In genomic region chr1:92817986-92818764, GRCh38 we compare ENCODE assay signal across 9 cellular contexts. TPM values are rescaled to one million over a fixed set of nuclear protein-coding genes. Genes with fewer than 3 reads are reported as not detected.
DNase-seq lines count a peak whose midpoint lies in the region; ATAC-seq, FAIRE-seq and TF ChIP-seq lines count a peak whose summit lies in the region.
"Had no signal": no experiment of that assay in that cellular context is flagged by ENCODE, and none has a peak within 500 bp of the region (broad histone marks: within the 10 kb centered on the region; RNA-seq: fewer than 3 reads in every experiment).

No MANE protein-coding gene starts in this region.

- ATAC-seq in GM19023 (IDR thresholded peaks at IDR 0.05; ENCODE audit: unreplicated experiment): peak; percentile 60

- H3K23ac ChIP-seq in mesendoderm (ENCODE audit: low read length): no peak overlapping the region

- H3K79me2 ChIP-seq in mesendoderm (ENCODE audit: control insufficient read depth, insufficient read depth, low read length): no peaks in the 10 kb centered on the region

- DNase-seq in DMS153 treated with DMSO at 0.1 percent for 48 hours (lab: John Stamatoyannopoulos, UW; ENCODE audit: unreplicated experiment): peak; percentile 3
- DNase-seq in DMS153 (lab: John Stamatoyannopoulos, UW): no peak
- DNase-seq in LHCN-M2 (ENCODE audit: low read depth): peak; percentile 45
- peak; percentile 46 for DNase-seq in bronchial epithelial cell (ENCODE audit: low read depth)
- DNase-seq in mesendoderm: peak; percentile 71
- no peak for DNase-seq in NCI-H226
- DNase-seq in activated gamma-delta T cell (lab: John Stamatoyannopoulos, UW): no peak

- H4K5ac ChIP-seq in mesendoderm (ENCODE audit: low read length): no peak overlapping the region

- H3K27ac ChIP-seq in mesendoderm (ENCODE audit: low read depth, low read length): no peak overlapping the region
- H3K27ac ChIP-seq: skin epidermis had no signal

- no peak overlapping the region for H3K4me3 ChIP-seq in bronchial epithelial cell (ENCODE audit: low read depth, low read length)
- H3K4me3 ChIP-seq in mesendoderm (ENCODE audit: low read length): no peak overlapping the region
- H3K4me3 ChIP-seq: skin epidermis had no signal

- no peaks in the 10 kb centered on the region for H3K79me1 ChIP-seq in mesendoderm (ENCODE audit: low read length)

- H3K56ac ChIP-seq in mesendoderm (ENCODE audit: low read length): no peak overlapping the region

- no CpG with 5 or more reads among the region's 3 CpGs for WGBS in mesendoderm (ENCODE audit: extremely low coverage, insufficient coverage, low lambda C conversion rate)

- no peak for FAIRE-seq in bronchial epithelial cell (lab: Jason Lieb, UNC)

- no peaks in the 10 kb centered on the region for H3K4me1 ChIP-seq in mesendoderm (ENCODE audit: control insufficient read depth, low read depth, low read length)

- no peak overlapping the region for H2BK120ac ChIP-seq in mesendoderm (ENCODE audit: low read depth, low read length)

- H3K9ac ChIP-seq in mesendoderm (ENCODE audit: low read length): no peak overlapping the region

- TF ChIP-seq CTCF in bronchial epithelial cell (IDR thresholded peaks at IDR 0.05; ENCODE audit: insufficient read depth, low read length, severe bottlenecking): peak; percentile 79

- H2AK5ac ChIP-seq in mesendoderm (ENCODE audit: low read length): no peak overlapping the region

- no peak overlapping the region for H2BK5ac ChIP-seq in mesendoderm (ENCODE audit: low read length)

- H3K4ac ChIP-seq in mesendoderm (ENCODE audit: low read depth, low read length): no peak overlapping the region

- no peaks in the 10 kb centered on the region for H3K27me3 ChIP-seq in bronchial epithelial cell (ENCODE audit: control insufficient read depth, insufficient read depth, low read length)
- no peaks in the 10 kb centered on the region for H3K27me3 ChIP-seq in mesendoderm (ENCODE audit: insufficient read depth, low read length, poor library complexity)

- no peak overlapping the region for H3K4me2 ChIP-seq in mesendoderm (ENCODE audit: low read length)

- H2BK15ac ChIP-seq in mesendoderm (replicated peaks; ENCODE audit: low read depth): no peak overlapping the region

- no peak overlapping the region for H3K18ac ChIP-seq in mesendoderm (ENCODE audit: low read length)

- no peak overlapping the region for H4K8ac ChIP-seq in mesendoderm (ENCODE audit: low read depth, low read length)

- H3K36me3 ChIP-seq in bronchial epithelial cell (ENCODE audit: control insufficient read depth, insufficient read depth, low read length) (no peaks in the 10 kb centered on the region), mesendoderm (ENCODE audit: control insufficient read depth, insufficient read depth, low read length) (no peaks in the 10 kb centered on the region)

RNA-seq across cellular contexts. Expression of gene RPL5, which starts 13.7 kb away (rescaled TPM):
- total RNA-seq in LHCN-M2 (2014; rRNA removed) (1,275 and 1,299 TPM in 2 replicates), bronchial epithelial cell (2,039 and 2,641 TPM in 2 replicates)
- polyA plus RNA-seq in LHCN-M2 (2012): 1,733 TPM
- 5,152 TPM for polyA plus RNA-seq in mesendoderm (2013, experiment 1 of 2)
- polyA plus RNA-seq in mesendoderm (2013, experiment 2 of 2): 5,127 TPM

RNA-seq across cellular contexts. Expression of gene EVI5, which starts 33.3 kb away (rescaled TPM):
- 11.4 and 15.6 TPM in 2 replicates for total RNA-seq in LHCN-M2 (2014; rRNA removed)
- polyA plus RNA-seq in LHCN-M2 (2012): 5.8 TPM
- 21.1 and 42.2 TPM in 2 replicates for total RNA-seq in bronchial epithelial cell
- polyA plus RNA-seq in mesendoderm (2013, experiment 1 of 2): 4.4 TPM
- polyA plus RNA-seq in mesendoderm (2013, experiment 2 of 2): 3.5 TPM

Comparison
In these comparisons a context has a peak if more than half of its experiments do, and no peak if none do; other contexts are left out.
1. DNase-seq: peak in DMS153 treated with DMSO at 0.1 percent for 48 hours (single experiment), LHCN-M2 (single experiment), bronchial epithelial cell (single experiment) and mesendoderm (single experiment); none in DMS153 (single experiment), NCI-H226 (single experiment) and activated gamma-delta T cell (single experiment).